In the genomic region with DNA sequence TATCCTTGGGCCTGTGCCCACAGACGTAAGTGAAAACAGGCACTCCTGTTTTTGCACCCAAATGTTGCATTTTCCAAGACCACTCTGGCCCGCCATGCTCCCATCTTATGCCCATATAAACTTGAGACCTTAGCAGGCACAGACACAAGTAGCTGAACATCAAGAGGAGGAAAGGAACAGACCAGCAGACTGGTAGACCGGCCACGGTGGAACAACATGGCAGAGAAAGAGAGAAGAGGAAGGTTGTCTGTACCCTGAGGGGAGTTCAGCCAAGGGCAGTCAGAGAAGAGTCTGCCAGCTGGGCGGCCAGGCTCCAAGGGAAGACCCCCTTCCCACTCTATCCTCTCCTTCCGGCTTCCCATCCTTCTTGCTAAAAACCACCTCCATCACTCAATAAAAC, we compare ENCODE assay signal across 32 cellular contexts.
"Had no signal": no experiment of that assay in that cellular context is flagged by ENCODE, and none has a peak within 500 bp of the region (broad histone marks: within the 10 kb centered on the region; RNA-seq: fewer than 3 reads in every experiment).

No MANE protein-coding gene starts in this region.

- H3K27ac Mint-ChIP-seq: activated B cell treated with CpG ODN at 0.5 μM for 24 hours; activated CD8-positive, alpha-beta T cell treated with anti-CD3 and anti-CD28 coated beads for 36 hours; activated naive CD4-positive, alpha-beta T cell treated with anti-CD3 and anti-CD28 coated beads for 36 hours; activated naive CD4-positive, alpha-beta T cell treated with anti-CD3 and anti-CD28 coated beads, Interleukin-2, amount 50 U/mL, for 24 hours; activated naive CD8-positive, alpha-beta T cell treated with anti-CD3 and anti-CD28 coated beads for 36 hours; activated naive CD8-positive, alpha-beta T cell treated with anti-CD3 and anti-CD28 coated beads, Interleukin-2, amount 50 U/mL, for 24 hours; activated T-helper 17 cell treated with anti-CD3 and anti-CD28 coated beads, Interleukin-2, amount 50 U/mL, for 72 hours; effector memory CD8-positive, alpha-beta T cell; T-helper 17 cell; T-helper 2 cell treated with Interferon-gamma antibody and Interleukin-4, amounts not matched to agents 5 μg/mL and 100 μg/mL, for 36 hours had no signal

- H3K4me1 Mint-ChIP-seq: activated B cell treated with CpG ODN at 0.5 μM for 24 hours; activated naive CD4-positive, alpha-beta T cell treated with anti-CD3 and anti-CD28 coated beads, Interleukin-2, amount 50 U/mL, for 24 hours; activated naive CD8-positive, alpha-beta T cell treated with anti-CD3 and anti-CD28 coated beads for 36 hours; activated naive CD8-positive, alpha-beta T cell treated with anti-CD3 and anti-CD28 coated beads, Interleukin-2, amount 50 U/mL, for 24 hours; activated T-helper 17 cell treated with anti-CD3 and anti-CD28 coated beads, Interleukin-2, amount 50 U/mL, for 72 hours; T-helper 17 cell had no signal

- ATAC-seq: activated CD4-positive, CD25-positive, alpha-beta regulatory T cell treated with anti-CD3 and anti-CD28 coated beads, Interleukin-2, amount 50 U/mL, for 24 hours; activated CD8-positive, alpha-beta T cell treated with anti-CD3 and anti-CD28 coated beads for 36 hours; activated naive CD8-positive, alpha-beta T cell treated with anti-CD3 and anti-CD28 coated beads, Interleukin-2, amount 50 U/mL, for 24 hours; activated T-cell treated with anti-CD3 and anti-CD28 coated beads, Interleukin-2, amount 50 U/mL, for 4 hours; activated T-helper 17 cell treated with anti-CD3 and anti-CD28 coated beads, Interleukin-2, amount 50 U/mL, for 72 hours; body of pancreas; effector memory CD8-positive, alpha-beta T cell; gastroesophageal sphincter; T-helper 17 cell had no signal

- H3K36me3 Mint-ChIP-seq: activated naive CD4-positive, alpha-beta T cell treated with anti-CD3 and anti-CD28 coated beads, Interleukin-2, amount 50 U/mL, for 24 hours; activated naive CD8-positive, alpha-beta T cell treated with anti-CD3 and anti-CD28 coated beads for 36 hours had no signal

- H3K4me3 Mint-ChIP-seq: activated B cell treated with CpG ODN at 0.5 μM for 24 hours; activated CD8-positive, alpha-beta T cell treated with anti-CD3 and anti-CD28 coated beads for 36 hours; activated naive CD4-positive, alpha-beta T cell treated with anti-CD3 and anti-CD28 coated beads for 36 hours; activated naive CD4-positive, alpha-beta T cell treated with anti-CD3 and anti-CD28 coated beads, Interleukin-2, amount 50 U/mL, for 24 hours; activated naive CD8-positive, alpha-beta T cell treated with anti-CD3 and anti-CD28 coated beads for 36 hours; activated naive CD8-positive, alpha-beta T cell treated with anti-CD3 and anti-CD28 coated beads, Interleukin-2, amount 50 U/mL, for 24 hours; activated T-cell treated with anti-CD3 and anti-CD28 coated beads, Interleukin-2, amount 50 U/mL, for 4 hours; activated T-helper 17 cell treated with anti-CD3 and anti-CD28 coated beads, Interleukin-2, amount 50 U/mL, for 72 hours; effector memory CD8-positive, alpha-beta T cell; T-helper 17 cell; T-helper 2 cell treated with Interferon-gamma antibody and Interleukin-4, amounts not matched to agents 5 μg/mL and 100 μg/mL, for 36 hours had no signal

- FAIRE-seq: colon had no signal

- DNase-seq: activated B cell treated with CpG ODN at 0.5 μM for 24 hours; activated CD4-positive, alpha-beta T cell treated with anti-CD3 and anti-CD28 coated beads for 48 hours; activated CD4-positive, alpha-beta T cell treated with anti-CD3 and anti-CD28 coated beads, Interleukin-2, amount 50 U/mL, for 1 hour; activated CD4-positive, alpha-beta T cell treated with anti-CD3 and anti-CD28 coated beads, Interleukin-2, amount 50 U/mL, for 48 hours; activated CD8-positive, alpha-beta memory T cell treated with anti-CD3 and anti-CD28 coated beads for 24 hours; activated CD8-positive, alpha-beta T cell treated with anti-CD3 and anti-CD28 coated beads for 36 hours; activated effector memory CD4-positive, alpha-beta T cell treated with anti-CD3 and anti-CD28 coated beads, Interleukin-2, amount 50 U/mL, for 16 hours; activated naive CD4-positive, alpha-beta T cell treated with anti-CD3 and anti-CD28 coated beads for 36 hours; activated naive CD8-positive, alpha-beta T cell treated with anti-CD3 and anti-CD28 coated beads for 36 hours; activated naive CD8-positive, alpha-beta T cell treated with anti-CD3 and anti-CD28 coated beads, Interleukin-2, amount 50 U/mL, for 24 hours; activated T-cell treated with anti-CD3 and anti-CD28 coated beads, Interleukin-2, amount 50 U/mL, for 4 hours; adrenal gland; amygdala; aorta; body of pancreas; central memory CD4-positive, alpha-beta T cell; cortex of kidney; dermis blood vessel endothelial cell; effector CD4-positive, alpha-beta T cell; effector memory CD8-positive, alpha-beta T cell; erythroblast; foreskin melanocyte; head of caudate nucleus; T-helper 1 cell; T-helper 17 cell; T1000 had no signal

- H3K9me3 Mint-ChIP-seq: activated B cell treated with CpG ODN at 0.5 μM for 24 hours; activated naive CD4-positive, alpha-beta T cell treated with anti-CD3 and anti-CD28 coated beads for 36 hours; activated naive CD4-positive, alpha-beta T cell treated with anti-CD3 and anti-CD28 coated beads, Interleukin-2, amount 50 U/mL, for 24 hours; activated naive CD8-positive, alpha-beta T cell treated with anti-CD3 and anti-CD28 coated beads for 36 hours; activated naive CD8-positive, alpha-beta T cell treated with anti-CD3 and anti-CD28 coated beads, Interleukin-2, amount 50 U/mL, for 24 hours; activated T-helper 17 cell treated with anti-CD3 and anti-CD28 coated beads, Interleukin-2, amount 50 U/mL, for 72 hours; T-helper 2 cell treated with Interferon-gamma antibody and Interleukin-4, amounts not matched to agents 5 μg/mL and 100 μg/mL, for 36 hours had no signal

- H3K27me3 Mint-ChIP-seq: activated B cell treated with CpG ODN at 0.5 μM for 24 hours; activated CD8-positive, alpha-beta T cell treated with anti-CD3 and anti-CD28 coated beads for 36 hours; activated naive CD4-positive, alpha-beta T cell treated with anti-CD3 and anti-CD28 coated beads, Interleukin-2, amount 50 U/mL, for 24 hours; activated naive CD8-positive, alpha-beta T cell treated with anti-CD3 and anti-CD28 coated beads for 36 hours; activated T-helper 17 cell treated with anti-CD3 and anti-CD28 coated beads, Interleukin-2, amount 50 U/mL, for 72 hours; effector memory CD8-positive, alpha-beta T cell; T-helper 17 cell had no signal
